ENCODE assay signal across 1 cellular context in genomic region chr5:173615884-173616576, GRCh38.
TF ChIP-seq lines count a peak whose summit lies in the region.

No MANE protein-coding gene starts in this region.

TF ChIP-seq in HepG2, 621 proteins besides CTCF, POLR2A, EP300 and RAD21 (continued from another document and continues in another):
- TF ChIP-seq ZBTB46 (CRISPR knock-in tag; IDR thresholded peaks at IDR 0.05; ENCODE audit: borderline replicate concordance) (no peak), ATAD3A (CRISPR knock-in tag; IDR thresholded peaks at IDR 0.05) (no peak), ZSCAN20 (CRISPR knock-in tag; IDR thresholded peaks at IDR 0.05; ENCODE audit: borderline replicate concordance) (no peak), PREB (CRISPR knock-in tag; IDR thresholded peaks at IDR 0.05) (no peak), ZNF558 (CRISPR knock-in tag; IDR thresholded peaks at IDR 0.05; ENCODE audit: borderline replicate concordance) (no peak; the same call in 1 of the 2 replicates), SYNCRIP (IDR thresholded peaks at IDR 0.05; ENCODE audit: insufficient read depth, low read depth, low read length) (no peak), NFAT5 (CRISPR knock-in tag; IDR thresholded peaks at IDR 0.05) (no peak), HMGXB3 (CRISPR knock-in tag; IDR thresholded peaks at IDR 0.05; ENCODE audit: borderline replicate concordance) (0 out of 2 replicates have a peak, but pooled peaks have one; percentile 32), ZNF75D (CRISPR knock-in tag; IDR thresholded peaks at IDR 0.05; ENCODE audit: borderline replicate concordance) (no peak), HMG20B (CRISPR knock-in tag; conservative IDR thresholded peaks at IDR 0.05) (no peak), SPEN (CRISPR knock-in tag; IDR thresholded peaks at IDR 0.05; ENCODE audit: low read depth) (no peak), ZBTB40 (IDR thresholded peaks at IDR 0.05) (no peak), ZBTB40 (CRISPR knock-in tag; IDR thresholded peaks at IDR 0.05) (no peak), ZNF773 (CRISPR knock-in tag; IDR thresholded peaks at IDR 0.05; ENCODE audit: borderline replicate concordance) (no peak; the same call in 1 of the 2 replicates), SP140L (CRISPR knock-in tag; IDR thresholded peaks at IDR 0.05; ENCODE audit: borderline replicate concordance) (peak; percentile 61; the same call in 1 of the 2 replicates), NPAS2 (CRISPR knock-in tag; IDR thresholded peaks at IDR 0.05; ENCODE audit: borderline replicate concordance) (no peak), SNAPC2 (CRISPR knock-in tag; IDR thresholded peaks at IDR 0.05) (no peak), PHB2 (IDR thresholded peaks at IDR 0.05; ENCODE audit: partially characterized antibody) (no peak), RBM22 (optimal IDR thresholded peaks at IDR 0.05; ENCODE audit: low read length) (no peak), ZNF484 (CRISPR knock-in tag; IDR thresholded peaks at IDR 0.05; ENCODE audit: borderline replicate concordance, low read depth) (no peak), AKAP8 (CRISPR knock-in tag; IDR thresholded peaks at IDR 0.05) (no peak), RELA (CRISPR knock-in tag; IDR thresholded peaks at IDR 0.05) (no peak), ZBTB39 (CRISPR knock-in tag; IDR thresholded peaks at IDR 0.05) (no peak), PRMT3 (CRISPR knock-in tag; IDR thresholded peaks at IDR 0.05; ENCODE audit: borderline replicate concordance, low read depth) (no peak), KMT2A (CRISPR knock-in tag; IDR thresholded peaks at IDR 0.05) (0 out of 2 replicates have a peak, but pooled peaks have one; percentile 29), NFYB (CRISPR knock-in tag; IDR thresholded peaks at IDR 0.05) (no peak), BRF2 (CRISPR knock-in tag; IDR thresholded peaks at IDR 0.05) (no peak)
